Comparison of ENCODE assay signal across 20 cellular contexts in the genomic region with DNA sequence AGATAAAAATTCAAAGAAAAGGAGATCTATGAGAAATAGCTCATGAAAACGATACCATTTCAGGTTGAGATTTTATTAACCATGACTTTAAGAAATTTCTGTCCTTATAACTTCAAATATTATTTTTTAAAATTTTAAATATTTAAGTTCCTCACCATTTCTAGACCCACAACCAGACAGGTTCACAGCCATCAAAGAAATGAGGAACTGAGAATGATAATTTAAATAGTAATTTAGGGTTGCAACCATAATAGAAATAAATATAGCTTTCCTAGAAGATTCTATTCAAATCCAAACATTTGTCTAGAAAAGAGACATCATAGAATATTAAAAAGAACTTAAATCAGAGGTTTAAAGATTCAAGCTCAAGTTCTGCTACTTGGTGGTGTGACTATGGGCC.
"Had no signal": no experiment of that assay in that cellular context is flagged by ENCODE, and none has a peak within 500 bp of the region (broad histone marks: within the 10 kb centered on the region; RNA-seq: fewer than 3 reads in every experiment).

No MANE protein-coding gene starts in this region.

- H3K27me3 ChIP-seq: tibial nerve, vagina had no signal

- ATAC-seq: activated CD4-positive, alpha-beta T cell treated with anti-CD3 and anti-CD28 coated beads for 36 hours; activated CD8-positive, alpha-beta memory T cell treated with anti-CD3 and anti-CD28 coated beads, Interleukin-2, amount 10 ng/mL, durations not matched to agents 7 days and 5 days; activated naive CD8-positive, alpha-beta T cell treated with anti-CD3 and anti-CD28 coated beads, Interleukin-2, amount 50 U/mL, for 24 hours; effector memory CD8-positive, alpha-beta T cell; natural killer cell treated with Interleukin-12 subunit alpha and Interleukin-12 subunit beta and Interleukin-15 and Interleukin-18, amount 100 ng/mL, for 72 hours had no signal

- H3K36me3 ChIP-seq: left ventricle myocardium inferior, tibial nerve, vagina had no signal

- H3K27ac ChIP-seq: epithelial cell of prostate, left ventricle myocardium inferior, tibial nerve, vagina had no signal

- H3K4me1 ChIP-seq: left ventricle myocardium inferior, vagina had no signal

- H3K9me3 ChIP-seq: left ventricle myocardium inferior, tibial nerve, vagina had no signal

- H3K4me3 ChIP-seq: left ventricle myocardium inferior, tibial nerve, vagina had no signal

- DNase-seq: activated CD4-positive, alpha-beta memory T cell treated with anti-CD3 and anti-CD28 coated beads for 36 hours; activated CD4-positive, alpha-beta T cell treated with anti-CD3 and anti-CD28 coated beads for 36 hours; activated CD8-positive, alpha-beta memory T cell treated with anti-CD3 and anti-CD28 coated beads, Interleukin-2, amount 10 ng/mL, durations not matched to agents 7 days and 5 days; activated naive CD4-positive, alpha-beta T cell treated with anti-CD3 and anti-CD28 coated beads for 36 hours; activated naive CD8-positive, alpha-beta T cell treated with anti-CD3 and anti-CD28 coated beads, Interleukin-2, amount 50 U/mL, for 24 hours; activated T-cell treated with anti-CD3 and anti-CD28 coated beads, Interleukin-2, amount 50 U/mL, for 1 hour; aorta; cerebellar nuclear complex; dermis blood vessel endothelial cell; effector memory CD8-positive, alpha-beta T cell; foreskin melanocyte; left ventricle myocardium inferior; mesenchymal stem cell; stimulated activated CD4-positive, alpha-beta T cell treated with anti-CD3 and anti-CD28 coated beads, Interleukin-4, amount 100 ng/mL, for 1 hour; stimulated activated naive CD4-positive, alpha-beta T cell; substantia nigra had no signal
